8 cellular contexts compared by ENCODE assay signal in genomic region chr1:226656601-226657277, GRCh38.
DNase-seq lines count a peak whose midpoint lies in the region; ATAC-seq, FAIRE-seq and TF ChIP-seq lines count a peak whose summit lies in the region.

No MANE protein-coding gene starts in this region.

- DNase-seq in H54 (ENCODE audit: insufficient read length, low spot score) (peak; percentile 50), NCI-H748 (lab: John Stamatoyannopoulos, UW; ENCODE audit: unreplicated experiment) (peak; percentile 88), chondrocyte (ENCODE audit: low spot score) (no peak), osteoblast (ENCODE audit: insufficient read length, low spot score, missing footprints) (peak; percentile 94), medulla oblongata (ENCODE audit: extremely low spot score) (no peak), SKM-1 treated with dmso at 0.1 percent for 144 hours (lab: John Stamatoyannopoulos, UW; ENCODE audit: unreplicated experiment) (no peak), NCI-H524 treated with DMSO at 0.1 percent for 48 hours (lab: John Stamatoyannopoulos, UW) (no peak)

- no peaks in the 10 kb centered on the region for H3K36me3 ChIP-seq in osteoblast (ENCODE audit: insufficient read depth, low read length)

- no peak for FAIRE-seq in H54 (lab: Jason Lieb, UNC)

- H3K27me3 Mint-ChIP-seq in chondrocyte (ENCODE audit: low read depth): no peaks in the 10 kb centered on the region

- no peaks in the 10 kb centered on the region for H3K9me3 Mint-ChIP-seq in chondrocyte (ENCODE audit: low read depth)

- TF ChIP-seq POLR2A in H54 (IDR thresholded peaks at IDR 0.05; ENCODE audit: low read depth, low read length): no peak
- no peak for TF ChIP-seq POLR2A in GM18505 (IDR thresholded peaks at IDR 0.05; ENCODE audit: borderline replicate concordance, extremely low read depth, insufficient read depth, insufficient read length)

- H3K4me3 Mint-ChIP-seq in chondrocyte (ENCODE audit: unreplicated experiment): no peak overlapping the region

- H3K4me2 ChIP-seq in osteoblast (ENCODE audit: insufficient read depth, low read length): peak overlapping the region; percentile 12

- no peaks in the 10 kb centered on the region for H4K20me1 ChIP-seq in osteoblast (ENCODE audit: insufficient read depth, low read length)

- H3K27ac ChIP-seq in osteoblast (ENCODE audit: low read depth, low read length): peak overlapping the region; percentile 19

- H2AFZ ChIP-seq in osteoblast (ENCODE audit: low read length): no peak overlapping the region

- TF ChIP-seq CTCF in chondrocyte (IDR thresholded peaks at IDR 0.05) (no peak), osteoblast (IDR thresholded peaks at IDR 0.05; ENCODE audit: extremely low read depth, low read depth, low read length) (no peak)

- H3K9me3 ChIP-seq in osteoblast (ENCODE audit: low read depth, low read length): no peaks in the 10 kb centered on the region

- ATAC-seq in GM18505 (IDR thresholded peaks at IDR 0.05; ENCODE audit: unreplicated experiment): no peak

- peaks cover 71% of the 10 kb centered on the region for H3K4me1 Mint-ChIP-seq in chondrocyte (ENCODE audit: low read depth)

- no peak overlapping the region for H3K4me3 ChIP-seq in osteoblast (ENCODE audit: insufficient read depth, low read length)

- peak overlapping the region; percentile 95 for H3K27ac Mint-ChIP-seq in chondrocyte (ENCODE audit: unreplicated experiment)

- peaks cover 26% of the 10 kb centered on the region for H3K4me1 ChIP-seq in osteoblast (ENCODE audit: insufficient read depth, low read length)

- H3K27me3 ChIP-seq in osteoblast (ENCODE audit: insufficient read depth, low read length): no peaks in the 10 kb centered on the region

- no peaks in the 10 kb centered on the region for H3K79me2 ChIP-seq in osteoblast (ENCODE audit: insufficient read depth, low read length)

- no peaks in the 10 kb centered on the region for H3K36me3 Mint-ChIP-seq in chondrocyte (ENCODE audit: low read depth)

Comparison
In these comparisons a context has a peak if more than half of its experiments do, and no peak if none do; other contexts are left out.
1. DNase-seq: peak in H54 (single experiment), NCI-H748 (single experiment) and osteoblast (single experiment); none in chondrocyte (single experiment), medulla oblongata (single experiment), SKM-1 treated with dmso at 0.1 percent for 144 hours (single experiment) and NCI-H524 treated with DMSO at 0.1 percent for 48 hours (single experiment).